Comparison of ENCODE assay signal across 6 cellular contexts in genomic region chr1:186235696-186236095, GRCh38.
"Had no signal": no experiment of that assay in that cellular context is flagged by ENCODE, and none has a peak within 500 bp of the region (broad histone marks: within the 10 kb centered on the region; RNA-seq: fewer than 3 reads in every experiment).

No MANE protein-coding gene starts in this region.

- H3K36me3 Mint-ChIP-seq: IgD-negative memory B cell had no signal

- H2AFZ ChIP-seq: GM23338 had no signal

- H3K4me3 ChIP-seq: GM23338 had no signal

- DNase-seq: H9, HCEC 1CT, HFFc6, KBM-7 had no signal

- H3K27me3 Mint-ChIP-seq: IgD-negative memory B cell had no signal

- H3K4me3 Mint-ChIP-seq: GM23338, H9, IgD-negative memory B cell had no signal

- H3K4me2 ChIP-seq: GM23338 had no signal

- H3K4me1 Mint-ChIP-seq: GM23338, H9 had no signal

- H3K27ac Mint-ChIP-seq: GM23338, IgD-negative memory B cell had no signal

- H3K9me3 Mint-ChIP-seq: GM23338, H9, HFFc6 had no signal

- ATAC-seq: GM23338 had no signal
